21 cellular contexts compared by ENCODE assay signal in genomic region chr2:31402388-31402787, GRCh38. TPM values are rescaled to one million over a fixed set of nuclear protein-coding genes. Genes with fewer than 3 reads are reported as not detected.
A peak's percentile ranks its signal among the peaks of the same experiment; 100 is the strongest.
DNase-seq lines count a peak whose midpoint lies in the region; ATAC-seq and TF ChIP-seq lines count a peak whose summit lies in the region.
"Had no signal": no experiment of that assay in that cellular context is flagged by ENCODE, and none has a peak within 500 bp of the region (broad histone marks: within the 10 kb centered on the region; RNA-seq: fewer than 3 reads in every experiment).

No MANE protein-coding gene starts in this region.

- no peaks in the 10 kb centered on the region for H3K27me3 Mint-ChIP-seq in chondrocyte (ENCODE audit: low read depth)

- no peak overlapping the region for H3K9ac ChIP-seq in mesendoderm (ENCODE audit: low read length)

- H3K36me3 Mint-ChIP-seq in chondrocyte (ENCODE audit: low read depth): no peaks in the 10 kb centered on the region

- H3K4me2 ChIP-seq in mesendoderm (ENCODE audit: low read length): no peak overlapping the region

- H3K4me3 ChIP-seq in mesendoderm (ENCODE audit: low read length): no peak overlapping the region
- H3K4me3 ChIP-seq: ascending aorta, coronary artery, pancreas, sigmoid colon, uterus had no signal

- ATAC-seq in HG03457 (IDR thresholded peaks at IDR 0.05; ENCODE audit: unreplicated experiment): no peak
- ATAC-seq: activated CD4-positive, alpha-beta T cell treated with anti-CD3 and anti-CD28 coated beads for 36 hours; pancreas had no signal

- DNase-seq in EL: peak; percentile 28
- DNase-seq in RPMI7951 (ENCODE audit: low read depth): peak; percentile 59
- no peak for DNase-seq in chondrocyte (ENCODE audit: low spot score)
- peak; percentile 50 for DNase-seq in mesendoderm
- DNase-seq in mucosa of gallbladder (ENCODE audit: low spot score): no peak
- DNase-seq in hippocampal formation (lab: John Stamatoyannopoulos, UW): no peak
- no peak for DNase-seq in NCI-H2029 (lab: John Stamatoyannopoulos, UW)
- DNase-seq: activated CD4-positive, alpha-beta T cell treated with anti-CD3 and anti-CD28 coated beads for 36 hours; activated gamma-delta T cell treated with Interleukin-2 at 50 U/mL for 16 hours; COR-L47; H7; NCI-H2171; NCI-H526 treated with DMSO at 0.1 percent for 48 hours; pancreas; sigmoid colon; stimulated activated CD4-positive, alpha-beta T cell treated with anti-CD3 and anti-CD28 coated beads, Interleukin-2, amount 100 ng/mL, for 24 hours; uterus had no signal

- H4K5ac ChIP-seq in mesendoderm (ENCODE audit: low read length): no peak overlapping the region

- no peak for TF ChIP-seq CTCF in chondrocyte (IDR thresholded peaks at IDR 0.05)

- H3K27ac ChIP-seq in mesendoderm (ENCODE audit: low read depth, low read length): no peak overlapping the region
- H3K27ac ChIP-seq: ascending aorta, coronary artery, pancreas, sigmoid colon, uterus had no signal

- H3K79me1 ChIP-seq in mesendoderm (ENCODE audit: low read length): no peaks in the 10 kb centered on the region

- H3K27me3 ChIP-seq in mesendoderm (ENCODE audit: insufficient read depth, low read length, poor library complexity): no peaks in the 10 kb centered on the region
- H3K27me3 ChIP-seq: ascending aorta, pancreas, sigmoid colon, uterus had no signal

- H3K9me3 Mint-ChIP-seq in chondrocyte (ENCODE audit: low read depth): no peaks in the 10 kb centered on the region

- H2AK5ac ChIP-seq in mesendoderm (ENCODE audit: low read length): no peak overlapping the region

- no peaks in the 10 kb centered on the region for H3K4me1 ChIP-seq in mesendoderm (ENCODE audit: control insufficient read depth, low read depth, low read length)
- H3K4me1 ChIP-seq: ascending aorta, pancreas, sigmoid colon, uterus had no signal

- no peak overlapping the region for H2BK5ac ChIP-seq in mesendoderm (ENCODE audit: low read length)

- H3K4ac ChIP-seq in mesendoderm (ENCODE audit: low read depth, low read length): no peak overlapping the region

- peaks cover 17% of the 10 kb centered on the region for H3K4me1 Mint-ChIP-seq in chondrocyte (ENCODE audit: low read depth)
- H3K4me1 Mint-ChIP-seq: activated CD4-positive, alpha-beta T cell treated with anti-CD3 and anti-CD28 coated beads for 36 hours had no signal

- H3K4me3 Mint-ChIP-seq in chondrocyte (ENCODE audit: unreplicated experiment): no peak overlapping the region
- H3K4me3 Mint-ChIP-seq: activated CD4-positive, alpha-beta T cell treated with anti-CD3 and anti-CD28 coated beads for 36 hours had no signal

- H3K23ac ChIP-seq in mesendoderm (ENCODE audit: low read length): no peak overlapping the region

- H2BK120ac ChIP-seq in mesendoderm (ENCODE audit: low read depth, low read length): no peak overlapping the region

- no CpG with 5 or more reads among the region's 1 CpG for WGBS in mesendoderm (ENCODE audit: extremely low coverage, insufficient coverage, low lambda C conversion rate)

- no peak overlapping the region for H2BK15ac ChIP-seq in mesendoderm (replicated peaks; ENCODE audit: low read depth)

- no peak overlapping the region for H4K8ac ChIP-seq in mesendoderm (ENCODE audit: low read depth, low read length)

- H3K18ac ChIP-seq in mesendoderm (ENCODE audit: low read length): no peak overlapping the region

- H3K27ac Mint-ChIP-seq in chondrocyte (ENCODE audit: unreplicated experiment): peak overlapping the region; percentile 62
- H3K27ac Mint-ChIP-seq: activated CD4-positive, alpha-beta T cell treated with anti-CD3 and anti-CD28 coated beads for 36 hours had no signal

- H3K79me2 ChIP-seq in mesendoderm (ENCODE audit: control insufficient read depth, insufficient read depth, low read length): no peaks in the 10 kb centered on the region

- no peak overlapping the region for H3K56ac ChIP-seq in mesendoderm (ENCODE audit: low read length)

- no peaks in the 10 kb centered on the region for H3K36me3 ChIP-seq in mesendoderm (ENCODE audit: control insufficient read depth, insufficient read depth, low read length)
- H3K36me3 ChIP-seq: ascending aorta, pancreas, sigmoid colon, uterus had no signal

RNA-seq across cellular contexts. Expression of gene XDH, which starts 12.2 kb away (rescaled TPM):
- total RNA-seq in RPMI7951 (2014; rRNA removed; shearing (Covaris generic)): 0.48 and 0.88 TPM in 2 replicates
- total RNA-seq in chondrocyte (0.12 to 0.23 TPM (median 0.17 TPM) in 3 replicates), mucosa of gallbladder (4.6 TPM)
- polyA plus RNA-seq in mesendoderm (2013, experiment 1 of 2): 0.27 TPM
- polyA plus RNA-seq in mesendoderm (2013, experiment 2 of 2): 0.31 TPM
- total RNA-seq: ascending aorta, OCI-LY7 had no signal

Comparison
In these comparisons a context has a peak if more than half of its experiments do, and no peak if none do; other contexts are left out.
1. DNase-seq: peak in EL (single experiment), RPMI7951 (single experiment) and mesendoderm (single experiment); none in chondrocyte (single experiment), mucosa of gallbladder (single experiment), hippocampal formation (0 of 2) and NCI-H2029 (single experiment).